In the genomic region with DNA sequence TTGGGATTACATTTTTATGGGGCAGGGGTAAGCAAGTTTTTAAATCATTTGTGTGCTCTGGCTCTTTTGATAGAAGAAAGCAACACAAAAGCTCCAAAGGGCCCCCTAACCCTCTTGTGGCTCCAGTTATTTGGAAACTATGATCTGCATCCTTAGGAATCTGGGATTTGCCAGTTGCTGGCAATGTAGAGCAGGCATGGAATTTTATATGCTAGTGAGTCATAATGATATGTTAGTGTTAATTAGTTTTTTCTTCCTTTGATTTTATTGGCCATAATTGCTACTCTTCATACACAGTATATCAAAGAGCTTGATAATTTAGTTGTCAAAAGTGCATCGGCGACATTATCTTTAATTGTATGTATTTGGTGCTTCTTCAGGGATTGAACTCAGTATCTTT, we compare ENCODE assay signal across 16 cellular contexts. TPM values are rescaled to one million over a fixed set of nuclear protein-coding genes. Genes with fewer than 3 reads are reported as not detected.
A peak's percentile ranks its signal among the peaks of the same experiment; 100 is the strongest.
DNase-seq lines count a peak whose midpoint lies in the region; ATAC-seq and TF ChIP-seq lines count a peak whose summit lies in the region.
"Had no signal": no experiment of that assay in that cellular context is flagged by ENCODE, and none has a peak within 500 bp of the region (broad histone marks: within the 10 kb centered on the region; RNA-seq: fewer than 3 reads in every experiment).

No MANE protein-coding gene starts in this region.

- no peaks in the 10 kb centered on the region for H3K27me3 ChIP-seq in muscle layer of colon (ENCODE audit: control insufficient read depth in 1 of 2, insufficient read depth in 2 of 2, low read length in 2 of 2)
- H3K27me3 ChIP-seq: tibial nerve had no signal

- TF ChIP-seq CTCF in AG10803 (conservative IDR thresholded peaks at IDR 0.05; ENCODE audit: low read length): no peak

- H3K4me1 ChIP-seq in muscle layer of colon (ENCODE audit: insufficient read depth, low read length): peaks cover 11% of the 10 kb centered on the region
- H3K4me1 ChIP-seq: tibial nerve had no signal

- H3K9me3 ChIP-seq in muscle layer of colon (ENCODE audit: low read length): no peaks in the 10 kb centered on the region

- no peak overlapping the region for H3K4me3 ChIP-seq in AG10803 (ENCODE audit: low read length)
- no peak overlapping the region for H3K4me3 ChIP-seq in muscle layer of colon (ENCODE audit: low read depth in 1 of 2, low read length in 2 of 2)
- H3K4me3 ChIP-seq: tibial nerve had no signal

- no peak for ATAC-seq in HG03457 (IDR thresholded peaks at IDR 0.05; ENCODE audit: unreplicated experiment)

- H3K27ac ChIP-seq in muscle layer of colon (ENCODE audit: low read depth, low read length): peak overlapping the region; percentile 8
- H3K27ac ChIP-seq: tibial nerve had no signal

- no peak overlapping the region for H3K9ac ChIP-seq in muscle layer of colon (ENCODE audit: low read length)

- no peaks in the 10 kb centered on the region for H3K36me3 ChIP-seq in muscle layer of colon (ENCODE audit: insufficient read depth, low read length)

- DNase-seq in AG10803 (ENCODE audit: low read depth) (peak; percentile 30), M059J (ENCODE audit: low read depth) (peak; percentile 62), astrocyte of the hippocampus (ENCODE audit: low read depth, low spot score) (peak; percentile 86), T-helper 9 cell (no peak), NCI-H1694 (lab: John Stamatoyannopoulos, UW) (no peak), midbrain (lab: John Stamatoyannopoulos, UW) (no peak)
- DNase-seq: activated naive CD4-positive, alpha-beta T cell treated with anti-CD3 and anti-CD28 coated beads for 36 hours; NCI-H1694 treated with DMSO at 0.1 percent for 48 hours; NCI-H526 treated with DMSO at 0.1 percent for 48 hours; posterior cingulate gyrus; SHP77 treated with DMSO at 0.1 percent for 48 hours had no signal

RNA-seq across cellular contexts. Expression of a gene that starts 10.1 kb away (rescaled TPM):
- total RNA-seq in M059J (2014; rRNA removed; shearing (Covaris generic)): 0.52 and 0.57 TPM in 2 replicates

RNA-seq across cellular contexts. Expression of a gene that starts 16.4 kb away (rescaled TPM):
- total RNA-seq in M059J (2014; rRNA removed; shearing (Covaris generic)): 39.6 and 41.1 TPM in 2 replicates

RNA-seq across cellular contexts. Expression of a gene that starts 20.2 kb away (rescaled TPM):
- not detected in 2 replicates for total RNA-seq in M059J (2014; rRNA removed; shearing (Covaris generic))
- total RNA-seq: activated naive CD4-positive, alpha-beta T cell treated with anti-CD3 and anti-CD28 coated beads for 36 hours; epithelial cell of proximal tubule; mesenteric fat pad; tibial nerve had no signal

Comparison
In these comparisons a context has a peak if more than half of its experiments do, and no peak if none do; other contexts are left out.
1. DNase-seq: peak in AG10803 (single experiment), M059J (single experiment) and astrocyte of the hippocampus (single experiment); none in T-helper 9 cell (single experiment), NCI-H1694 (single experiment) and midbrain (single experiment).